In genomic region chr1:25905680-25906643, GRCh38 we compare ENCODE assay signal across 1 cellular context.
TF ChIP-seq lines count a peak whose summit lies in the region.

Gene STMN1, minus strand, starts transcription at chr1:25906419. Its CDS starts 1,743 bp downstream, at chr1:25904676.

TF ChIP-seq in K562, 482 proteins besides CTCF, POLR2A, EP300 and RAD21 (continued from another document and continues in another):
- TF ChIP-seq, protein P1, sequence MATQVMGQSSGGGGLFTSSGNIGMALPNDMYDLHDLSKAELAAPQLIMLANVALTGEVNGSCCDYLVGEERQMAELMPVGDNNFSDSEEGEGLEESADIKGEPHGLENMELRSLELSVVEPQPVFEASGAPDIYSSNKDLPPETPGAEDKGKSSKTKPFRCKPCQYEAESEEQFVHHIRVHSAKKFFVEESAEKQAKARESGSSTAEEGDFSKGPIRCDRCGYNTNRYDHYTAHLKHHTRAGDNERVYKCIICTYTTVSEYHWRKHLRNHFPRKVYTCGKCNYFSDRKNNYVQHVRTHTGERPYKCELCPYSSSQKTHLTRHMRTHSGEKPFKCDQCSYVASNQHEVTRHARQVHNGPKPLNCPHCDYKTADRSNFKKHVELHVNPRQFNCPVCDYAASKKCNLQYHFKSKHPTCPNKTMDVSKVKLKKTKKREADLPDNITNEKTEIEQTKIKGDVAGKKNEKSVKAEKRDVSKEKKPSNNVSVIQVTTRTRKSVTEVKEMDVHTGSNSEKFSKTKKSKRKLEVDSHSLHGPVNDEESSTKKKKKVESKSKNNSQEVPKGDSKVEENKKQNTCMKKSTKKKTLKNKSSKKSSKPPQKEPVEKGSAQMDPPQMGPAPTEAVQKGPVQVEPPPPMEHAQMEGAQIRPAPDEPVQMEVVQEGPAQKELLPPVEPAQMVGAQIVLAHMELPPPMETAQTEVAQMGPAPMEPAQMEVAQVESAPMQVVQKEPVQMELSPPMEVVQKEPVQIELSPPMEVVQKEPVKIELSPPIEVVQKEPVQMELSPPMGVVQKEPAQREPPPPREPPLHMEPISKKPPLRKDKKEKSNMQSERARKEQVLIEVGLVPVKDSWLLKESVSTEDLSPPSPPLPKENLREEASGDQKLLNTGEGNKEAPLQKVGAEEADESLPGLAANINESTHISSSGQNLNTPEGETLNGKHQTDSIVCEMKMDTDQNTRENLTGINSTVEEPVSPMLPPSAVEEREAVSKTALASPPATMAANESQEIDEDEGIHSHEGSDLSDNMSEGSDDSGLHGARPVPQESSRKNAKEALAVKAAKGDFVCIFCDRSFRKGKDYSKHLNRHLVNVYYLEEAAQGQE (CRISPR knock-in tag; IDR thresholded peaks at IDR 0.05; ENCODE audit: low read depth) = no peak
- TF ChIP-seq HDAC6 (IDR thresholded peaks at IDR 0.05; ENCODE audit: low read depth, low read length) = no peak
- TF ChIP-seq NR3C1 (CRISPR knock-in tag; IDR thresholded peaks at IDR 0.05) = peak; percentile 83
- no peak for TF ChIP-seq IRF2 (CRISPR knock-in tag; IDR thresholded peaks at IDR 0.05)
- no peak for TF ChIP-seq TAF15 (IDR thresholded peaks at IDR 0.05; ENCODE audit: low read depth, low read length)
- peak; percentile 95 for TF ChIP-seq PCBP1 (IDR thresholded peaks at IDR 0.05; ENCODE audit: low read depth, low read length, poor library complexity, severe bottlenecking)
- TF ChIP-seq MEIS2 (IDR thresholded peaks at IDR 0.05; ENCODE audit: partially characterized antibody) = no peak
- no peak for TF ChIP-seq NCOA4 (IDR thresholded peaks at IDR 0.05; ENCODE audit: partially characterized antibody)
- TF ChIP-seq ZNF143 (CRISPR knock-in tag; IDR thresholded peaks at IDR 0.05) = peak; percentile 89
- TF ChIP-seq SRF (CRISPR knock-in tag; IDR thresholded peaks at IDR 0.05) = no peak
- peak; percentile 78 for TF ChIP-seq NKRF (IDR thresholded peaks at IDR 0.05; ENCODE audit: borderline replicate concordance)
- TF ChIP-seq, protein P2, sequence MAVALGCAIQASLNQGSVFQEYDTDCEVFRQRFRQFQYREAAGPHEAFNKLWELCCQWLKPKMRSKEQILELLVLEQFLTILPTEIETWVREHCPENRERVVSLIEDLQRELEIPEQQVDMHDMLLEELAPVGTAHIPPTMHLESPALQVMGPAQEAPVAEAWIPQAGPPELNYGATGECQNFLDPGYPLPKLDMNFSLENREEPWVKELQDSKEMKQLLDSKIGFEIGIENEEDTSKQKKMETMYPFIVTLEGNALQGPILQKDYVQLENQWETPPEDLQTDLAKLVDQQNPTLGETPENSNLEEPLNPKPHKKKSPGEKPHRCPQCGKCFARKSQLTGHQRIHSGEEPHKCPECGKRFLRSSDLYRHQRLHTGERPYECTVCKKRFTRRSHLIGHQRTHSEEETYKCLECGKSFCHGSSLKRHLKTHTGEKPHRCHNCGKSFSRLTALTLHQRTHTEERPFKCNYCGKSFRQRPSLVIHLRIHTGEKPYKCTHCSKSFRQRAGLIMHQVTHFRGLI (CRISPR knock-in tag; IDR thresholded peaks at IDR 0.05) = no peak
- no peak for TF ChIP-seq ZNF79 (CRISPR knock-in tag; IDR thresholded peaks at IDR 0.05; ENCODE audit: low read depth)
- no peak for TF ChIP-seq KLF1 (tag; IDR thresholded peaks at IDR 0.05)
- TF ChIP-seq ZNF644 (tag; IDR thresholded peaks at IDR 0.05; ENCODE audit: low read depth) = no peak
- no peak for TF ChIP-seq ZNF23 (CRISPR knock-in tag; IDR thresholded peaks at IDR 0.05)
- peak; percentile 95 for TF ChIP-seq MYC (IDR thresholded peaks at IDR 0.05; ENCODE audit: low read depth, low read length)
- TF ChIP-seq MYC (CRISPR knock-in tag; IDR thresholded peaks at IDR 0.05; ENCODE audit: borderline replicate concordance, low read depth) = no peak
- TF ChIP-seq, protein P3, sequence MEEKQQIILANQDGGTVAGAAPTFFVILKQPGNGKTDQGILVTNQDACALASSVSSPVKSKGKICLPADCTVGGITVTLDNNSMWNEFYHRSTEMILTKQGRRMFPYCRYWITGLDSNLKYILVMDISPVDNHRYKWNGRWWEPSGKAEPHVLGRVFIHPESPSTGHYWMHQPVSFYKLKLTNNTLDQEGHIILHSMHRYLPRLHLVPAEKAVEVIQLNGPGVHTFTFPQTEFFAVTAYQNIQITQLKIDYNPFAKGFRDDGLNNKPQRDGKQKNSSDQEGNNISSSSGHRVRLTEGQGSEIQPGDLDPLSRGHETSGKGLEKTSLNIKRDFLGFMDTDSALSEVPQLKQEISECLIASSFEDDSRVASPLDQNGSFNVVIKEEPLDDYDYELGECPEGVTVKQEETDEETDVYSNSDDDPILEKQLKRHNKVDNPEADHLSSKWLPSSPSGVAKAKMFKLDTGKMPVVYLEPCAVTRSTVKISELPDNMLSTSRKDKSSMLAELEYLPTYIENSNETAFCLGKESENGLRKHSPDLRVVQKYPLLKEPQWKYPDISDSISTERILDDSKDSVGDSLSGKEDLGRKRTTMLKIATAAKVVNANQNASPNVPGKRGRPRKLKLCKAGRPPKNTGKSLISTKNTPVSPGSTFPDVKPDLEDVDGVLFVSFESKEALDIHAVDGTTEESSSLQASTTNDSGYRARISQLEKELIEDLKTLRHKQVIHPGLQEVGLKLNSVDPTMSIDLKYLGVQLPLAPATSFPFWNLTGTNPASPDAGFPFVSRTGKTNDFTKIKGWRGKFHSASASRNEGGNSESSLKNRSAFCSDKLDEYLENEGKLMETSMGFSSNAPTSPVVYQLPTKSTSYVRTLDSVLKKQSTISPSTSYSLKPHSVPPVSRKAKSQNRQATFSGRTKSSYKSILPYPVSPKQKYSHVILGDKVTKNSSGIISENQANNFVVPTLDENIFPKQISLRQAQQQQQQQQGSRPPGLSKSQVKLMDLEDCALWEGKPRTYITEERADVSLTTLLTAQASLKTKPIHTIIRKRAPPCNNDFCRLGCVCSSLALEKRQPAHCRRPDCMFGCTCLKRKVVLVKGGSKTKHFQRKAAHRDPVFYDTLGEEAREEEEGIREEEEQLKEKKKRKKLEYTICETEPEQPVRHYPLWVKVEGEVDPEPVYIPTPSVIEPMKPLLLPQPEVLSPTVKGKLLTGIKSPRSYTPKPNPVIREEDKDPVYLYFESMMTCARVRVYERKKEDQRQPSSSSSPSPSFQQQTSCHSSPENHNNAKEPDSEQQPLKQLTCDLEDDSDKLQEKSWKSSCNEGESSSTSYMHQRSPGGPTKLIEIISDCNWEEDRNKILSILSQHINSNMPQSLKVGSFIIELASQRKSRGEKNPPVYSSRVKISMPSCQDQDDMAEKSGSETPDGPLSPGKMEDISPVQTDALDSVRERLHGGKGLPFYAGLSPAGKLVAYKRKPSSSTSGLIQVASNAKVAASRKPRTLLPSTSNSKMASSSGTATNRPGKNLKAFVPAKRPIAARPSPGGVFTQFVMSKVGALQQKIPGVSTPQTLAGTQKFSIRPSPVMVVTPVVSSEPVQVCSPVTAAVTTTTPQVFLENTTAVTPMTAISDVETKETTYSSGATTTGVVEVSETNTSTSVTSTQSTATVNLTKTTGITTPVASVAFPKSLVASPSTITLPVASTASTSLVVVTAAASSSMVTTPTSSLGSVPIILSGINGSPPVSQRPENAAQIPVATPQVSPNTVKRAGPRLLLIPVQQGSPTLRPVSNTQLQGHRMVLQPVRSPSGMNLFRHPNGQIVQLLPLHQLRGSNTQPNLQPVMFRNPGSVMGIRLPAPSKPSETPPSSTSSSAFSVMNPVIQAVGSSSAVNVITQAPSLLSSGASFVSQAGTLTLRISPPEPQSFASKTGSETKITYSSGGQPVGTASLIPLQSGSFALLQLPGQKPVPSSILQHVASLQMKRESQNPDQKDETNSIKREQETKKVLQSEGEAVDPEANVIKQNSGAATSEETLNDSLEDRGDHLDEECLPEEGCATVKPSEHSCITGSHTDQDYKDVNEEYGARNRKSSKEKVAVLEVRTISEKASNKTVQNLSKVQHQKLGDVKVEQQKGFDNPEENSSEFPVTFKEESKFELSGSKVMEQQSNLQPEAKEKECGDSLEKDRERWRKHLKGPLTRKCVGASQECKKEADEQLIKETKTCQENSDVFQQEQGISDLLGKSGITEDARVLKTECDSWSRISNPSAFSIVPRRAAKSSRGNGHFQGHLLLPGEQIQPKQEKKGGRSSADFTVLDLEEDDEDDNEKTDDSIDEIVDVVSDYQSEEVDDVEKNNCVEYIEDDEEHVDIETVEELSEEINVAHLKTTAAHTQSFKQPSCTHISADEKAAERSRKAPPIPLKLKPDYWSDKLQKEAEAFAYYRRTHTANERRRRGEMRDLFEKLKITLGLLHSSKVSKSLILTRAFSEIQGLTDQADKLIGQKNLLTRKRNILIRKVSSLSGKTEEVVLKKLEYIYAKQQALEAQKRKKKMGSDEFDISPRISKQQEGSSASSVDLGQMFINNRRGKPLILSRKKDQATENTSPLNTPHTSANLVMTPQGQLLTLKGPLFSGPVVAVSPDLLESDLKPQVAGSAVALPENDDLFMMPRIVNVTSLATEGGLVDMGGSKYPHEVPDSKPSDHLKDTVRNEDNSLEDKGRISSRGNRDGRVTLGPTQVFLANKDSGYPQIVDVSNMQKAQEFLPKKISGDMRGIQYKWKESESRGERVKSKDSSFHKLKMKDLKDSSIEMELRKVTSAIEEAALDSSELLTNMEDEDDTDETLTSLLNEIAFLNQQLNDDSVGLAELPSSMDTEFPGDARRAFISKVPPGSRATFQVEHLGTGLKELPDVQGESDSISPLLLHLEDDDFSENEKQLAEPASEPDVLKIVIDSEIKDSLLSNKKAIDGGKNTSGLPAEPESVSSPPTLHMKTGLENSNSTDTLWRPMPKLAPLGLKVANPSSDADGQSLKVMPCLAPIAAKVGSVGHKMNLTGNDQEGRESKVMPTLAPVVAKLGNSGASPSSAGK (IDR thresholded peaks at IDR 0.05) = peak; percentile 81
- peak; percentile 92 for TF ChIP-seq RB1 (IDR thresholded peaks at IDR 0.05; ENCODE audit: low read depth)
- no peak for TF ChIP-seq ZNF347 (CRISPR knock-in tag; IDR thresholded peaks at IDR 0.05; ENCODE audit: low read depth)
- TF ChIP-seq ATF2 (CRISPR knock-in tag; IDR thresholded peaks at IDR 0.05) = 0 out of 2 replicates have a peak, but pooled peaks have one; percentile 19
- no peak for TF ChIP-seq HNRNPUL1 (IDR thresholded peaks at IDR 0.05; ENCODE audit: low read length)
- TF ChIP-seq ZNF133 (CRISPR knock-in tag; IDR thresholded peaks at IDR 0.05) = no peak
- no peak for TF ChIP-seq KLF6 (CRISPR knock-in tag; IDR thresholded peaks at IDR 0.05; ENCODE audit: borderline replicate concordance)
- no peak for TF ChIP-seq CEBPG (CRISPR knock-in tag; IDR thresholded peaks at IDR 0.05)
- TF ChIP-seq CEBPG (tag; conservative IDR thresholded peaks at IDR 0.05 in 1 of 2, IDR thresholded peaks at IDR 0.05 in 1 of 2) = no peak
- no peak for TF ChIP-seq TCFL5 (CRISPR knock-in tag; conservative IDR thresholded peaks at IDR 0.05)
- peak; percentile 67; the same call in 1 of the 2 replicates for TF ChIP-seq CLOCK (CRISPR knock-in tag; IDR thresholded peaks at IDR 0.05; ENCODE audit: borderline replicate concordance)
- 0 out of 2 replicates have a peak, but pooled peaks have one; percentile 36 for TF ChIP-seq ZNF717 (CRISPR knock-in tag; IDR thresholded peaks at IDR 0.05)
- peak; percentile 84 for TF ChIP-seq PML (IDR thresholded peaks at IDR 0.05; ENCODE audit: low read length)
- peak in 1 of 2 experiments; percentile 49; a peak in 1 of 4 replicates for TF ChIP-seq TEAD1 (CRISPR knock-in tag; IDR thresholded peaks at IDR 0.05)
- no peak for TF ChIP-seq ZFP30 (CRISPR knock-in tag; IDR thresholded peaks at IDR 0.05; ENCODE audit: borderline replicate concordance)
- peak; percentile 42 for TF ChIP-seq FUS (optimal IDR thresholded peaks at IDR 0.05; ENCODE audit: low read depth, low read length)
- no peak for TF ChIP-seq ZNF354B (CRISPR knock-in tag; IDR thresholded peaks at IDR 0.05)
- no peak for TF ChIP-seq ZNF75A (CRISPR knock-in tag; IDR thresholded peaks at IDR 0.05)
- TF ChIP-seq FOS (IDR thresholded peaks at IDR 0.05; ENCODE audit: extremely low read depth, insufficient read length) = peak; percentile 73
- TF ChIP-seq EZH2 (IDR thresholded peaks at IDR 0.05; ENCODE audit: borderline replicate concordance, low read depth, low read length) = no peak
